In the genomic region with DNA sequence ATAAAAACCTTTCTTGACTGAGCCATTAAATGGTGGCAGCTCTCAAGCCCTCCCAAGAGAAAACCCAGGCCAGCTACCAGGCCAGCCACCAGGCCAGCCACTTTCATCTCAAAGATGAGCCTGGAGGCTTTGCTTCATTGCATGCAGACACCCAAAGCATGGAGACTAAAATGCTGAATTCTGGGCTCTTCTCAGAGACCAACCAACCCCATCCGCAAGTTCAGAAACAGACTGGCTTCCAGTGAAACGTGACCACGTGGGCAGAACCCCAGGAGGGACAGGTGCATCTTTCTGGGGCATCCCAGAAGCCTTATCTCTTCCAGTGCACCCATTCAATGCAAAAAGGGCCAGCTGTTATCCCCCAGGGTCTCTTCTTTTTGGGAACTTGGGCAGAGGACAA, we compare ENCODE assay signal across 15 cellular contexts.
"Had no signal": no experiment of that assay in that cellular context is flagged by ENCODE, and none has a peak within 500 bp of the region (broad histone marks: within the 10 kb centered on the region; RNA-seq: fewer than 3 reads in every experiment).

No MANE protein-coding gene starts in this region.

- ATAC-seq: activated CD8-positive, alpha-beta T cell treated with anti-CD3 and anti-CD28 coated beads for 36 hours; activated naive CD4-positive, alpha-beta T cell treated with anti-CD3 and anti-CD28 coated beads, Interleukin-2, amount 50 U/mL, for 72 hours; activated T-cell treated with anti-CD3 and anti-CD28 coated beads, Interleukin-2, amount 50 U/mL, for 72 hours; gastroesophageal sphincter; left lobe of liver; naive thymus-derived CD4-positive, alpha-beta T cell; stimulated activated effector memory CD8-positive, alpha-beta T cell treated with anti-CD3 and anti-CD28 coated beads, Interleukin-12 subunit alpha, Interleukin-12 subunit beta, amount 100 ng/mL, for 72 hours had no signal

- H3K4me3 Mint-ChIP-seq: activated CD8-positive, alpha-beta T cell treated with anti-CD3 and anti-CD28 coated beads for 36 hours; activated T-cell treated with anti-CD3 and anti-CD28 coated beads, Interleukin-2, amount 50 U/mL, for 72 hours; endodermal cell; stimulated activated effector memory CD8-positive, alpha-beta T cell treated with anti-CD3 and anti-CD28 coated beads, Interleukin-12 subunit alpha, Interleukin-12 subunit beta, amount 100 ng/mL, for 72 hours; WTC11 had no signal

- H3K36me3 Mint-ChIP-seq: naive thymus-derived CD4-positive, alpha-beta T cell; stimulated activated effector memory CD8-positive, alpha-beta T cell treated with anti-CD3 and anti-CD28 coated beads, Interleukin-12 subunit alpha, Interleukin-12 subunit beta, amount 100 ng/mL, for 72 hours had no signal

- H3K4me3 ChIP-seq: dorsolateral prefrontal cortex, gastroesophageal sphincter, hepatocyte, tibial artery had no signal

- H3K36me3 ChIP-seq: gastroesophageal sphincter, tibial artery had no signal

- H3K27ac ChIP-seq: hepatocyte, tibial artery had no signal

- H3K4me2 ChIP-seq: hepatocyte had no signal

- H3K9me3 Mint-ChIP-seq: activated T-cell treated with anti-CD3 and anti-CD28 coated beads, Interleukin-2, amount 50 U/mL, for 72 hours; endodermal cell; naive thymus-derived CD4-positive, alpha-beta T cell; stimulated activated effector memory CD8-positive, alpha-beta T cell treated with anti-CD3 and anti-CD28 coated beads, Interleukin-12 subunit alpha, Interleukin-12 subunit beta, amount 100 ng/mL, for 72 hours; WTC11 had no signal

- H3K27me3 ChIP-seq: gastroesophageal sphincter, hepatocyte, tibial artery had no signal

- H3K79me2 ChIP-seq: hepatocyte had no signal

- H3K27me3 Mint-ChIP-seq: activated CD8-positive, alpha-beta T cell treated with anti-CD3 and anti-CD28 coated beads for 36 hours had no signal

- H3K27ac Mint-ChIP-seq: activated CD8-positive, alpha-beta T cell treated with anti-CD3 and anti-CD28 coated beads for 36 hours; activated naive CD4-positive, alpha-beta T cell treated with anti-CD3 and anti-CD28 coated beads, Interleukin-2, amount 50 U/mL, for 72 hours; activated T-cell treated with anti-CD3 and anti-CD28 coated beads, Interleukin-2, amount 50 U/mL, for 72 hours; naive thymus-derived CD4-positive, alpha-beta T cell; stimulated activated effector memory CD8-positive, alpha-beta T cell treated with anti-CD3 and anti-CD28 coated beads, Interleukin-12 subunit alpha, Interleukin-12 subunit beta, amount 100 ng/mL, for 72 hours had no signal

- H3K9me3 ChIP-seq: gastroesophageal sphincter, tibial artery had no signal

- DNase-seq: activated CD4-positive, alpha-beta T cell treated with anti-CD3 and anti-CD28 coated beads for 48 hours; activated CD8-positive, alpha-beta T cell treated with anti-CD3 and anti-CD28 coated beads for 36 hours; activated gamma-delta T cell; activated T-cell treated with anti-CD3 and anti-CD28 coated beads, Interleukin-2, amount 50 U/mL, for 72 hours; dorsolateral prefrontal cortex; endodermal cell; mammary epithelial cell; naive thymus-derived CD4-positive, alpha-beta T cell; tibial artery had no signal

- H2AFZ ChIP-seq: hepatocyte had no signal
